Comparison of ENCODE assay signal across 8 cellular contexts in genomic region chr12:31959051-31959700, GRCh38. TPM values are rescaled to one million over a fixed set of nuclear protein-coding genes. Genes with fewer than 3 reads are reported as not detected.
DNase-seq lines count a peak whose midpoint lies in the region; ATAC-seq and TF ChIP-seq lines count a peak whose summit lies in the region.

Gene RESF1, plus strand, starts transcription at chr12:31959415. Its CDS starts 21,541 bp downstream, at chr12:31980956.

- peak within 1 kb of the TSS; percentile 56 to 94 for H3K9ac ChIP-seq in liver (ENCODE audit: low read depth in 1 of 2, low read length in 2 of 2)

- intact Hi-C loops in dorsolateral prefrontal cortex (cut with DNase I) = loop anchor here (2.0 to 5.0 kb wide), 8 partner anchors 148 to 718 kb away; partner anchors contain the start of genes AMN1 (in 1 of the 2), BICD1 (in 1 of the 2), DENND5B (in 1 of the 2) and DNM1L (in 1 of the 2)

- TF ChIP-seq RAD21 in liver (IDR thresholded peaks at IDR 0.05) = peak; percentile 54 to 67

- no peaks in the 10 kb centered on the region for H3K9me3 ChIP-seq in liver (ENCODE audit: control insufficient read depth in 4 of 4, low read length in 3 of 4)

- H3K27me3 ChIP-seq in dorsolateral prefrontal cortex = no peaks in the 10 kb centered on the region
- no peaks in the 10 kb centered on the region for H3K27me3 ChIP-seq in liver (ENCODE audit: control insufficient read depth in 4 of 4, insufficient read depth in 4 of 4, low read length in 3 of 4)

- H3K4me1 ChIP-seq in liver (ENCODE audit: control insufficient read depth in 4 of 4, insufficient read depth in 4 of 4, low read length in 3 of 4) = peaks cover 5 to 31% (median 17%) of the 10 kb centered on the region in 4 donors

- peak; percentile 90 for ATAC-seq in GM19397 (IDR thresholded peaks at IDR 0.05; ENCODE audit: unreplicated experiment)
- ATAC-seq in HG03565 (IDR thresholded peaks at IDR 0.05; ENCODE audit: unreplicated experiment) = peak; percentile 77

- H3K27ac ChIP-seq in dorsolateral prefrontal cortex (peak within 1 kb of the TSS; percentile 41 to 95 (median 88)), liver (ENCODE audit: low read depth in 1 of 2, low read length in 2 of 2) (peak within 1 kb of the TSS; percentile 79 to 86)

- H3K4me3 ChIP-seq in dorsolateral prefrontal cortex = peak within 1 kb of the TSS; percentile 50 to 88 (median 73)
- peak within 1 kb of the TSS; percentile 60 to 93 (median 82) for H3K4me3 ChIP-seq in liver (ENCODE audit: low read depth in 1 of 3, low read length in 3 of 3)

- H3K36me3 ChIP-seq in liver (ENCODE audit: control insufficient read depth in 4 of 4, insufficient read depth in 3 of 4, low read depth in 1 of 4, low read length in 3 of 4) = peaks cover 0 to 6% (median 3%) of the 10 kb centered on the region in 4 donors

- DNase-seq in CD1c-positive myeloid dendritic cell (ENCODE audit: extremely low spot score) (peak; percentile 88), NCI-H748 treated with DMSO at 0.1 percent for 48 hours (lab: John Stamatoyannopoulos, UW) (peak; percentile 95), dorsolateral prefrontal cortex (peak; percentile 71 to 90 (median 85))
- peak; percentile 83 to 88 for DNase-seq in activated CD4-positive, alpha-beta T cell treated with anti-CD3 and anti-CD28 coated beads, Interleukin-2, amount 50 U/mL, for 48 hours
- DNase-seq in stimulated activated CD4-positive, alpha-beta T cell treated with anti-CD3 and anti-CD28 coated beads, Interleukin-4, amount 100 ng/mL, for 1 hour = peak; percentile 84

- WGBS in liver = under 1% methylated on average over 68 of the region's 68 CpGs

- TF ChIP-seq CTCF in dorsolateral prefrontal cortex (IDR thresholded peaks at IDR 0.05 in 54 of 56, conservative IDR thresholded peaks at IDR 0.05 in 2 of 56; ENCODE audit: low read depth in 1 of 56, partially characterized antibody in 56 of 56) (peak in 18 of 56 donors; percentile 6 to 47 (median 22)), liver (IDR thresholded peaks at IDR 0.05; ENCODE audit: low read depth, low read length, missing input control) (no peak)

TF ChIP-seq in liver, 16 proteins besides CTCF, POLR2A, EP300 and RAD21:
- TF ChIP-seq ZBTB33 (IDR thresholded peaks at IDR 0.05) = peak; percentile 21
- TF ChIP-seq REST (IDR thresholded peaks at IDR 0.05) = peak; percentile 89
- no peak for TF ChIP-seq FOXA1 (IDR thresholded peaks at IDR 0.05)
- peak; percentile 28 for TF ChIP-seq NR2F2 (IDR thresholded peaks at IDR 0.05)
- peak; percentile 60 for TF ChIP-seq SP1 (IDR thresholded peaks at IDR 0.05)
- peak in 1 of 2 donors; percentile 48 for TF ChIP-seq HNF4A (conservative IDR thresholded peaks at IDR 0.05)
- TF ChIP-seq RXRA (IDR thresholded peaks at IDR 0.05) = peak; percentile 32 to 33
- no peak for TF ChIP-seq HNF4G (IDR thresholded peaks at IDR 0.05)
- TF ChIP-seq YY1 (IDR thresholded peaks at IDR 0.05) = peak; percentile 84
- peak; percentile 70 for TF ChIP-seq MAX (IDR thresholded peaks at IDR 0.05)
- peak; percentile 49 for TF ChIP-seq TAF1 (conservative IDR thresholded peaks at IDR 0.05)
- no peak for TF ChIP-seq GABPA (IDR thresholded peaks at IDR 0.05 in 1 of 2, conservative IDR thresholded peaks at IDR 0.05 in 1 of 2)
- peak in 1 of 2 donors; percentile 41 for TF ChIP-seq EGR1 (IDR thresholded peaks at IDR 0.05; ENCODE audit: low read depth in 2 of 2)
- peak in 1 of 2 donors; percentile 31 for TF ChIP-seq JUND (IDR thresholded peaks at IDR 0.05)
- peak; percentile 24 for TF ChIP-seq FOXA2 (IDR thresholded peaks at IDR 0.05)
- no peak for TF ChIP-seq ATF3 (IDR thresholded peaks at IDR 0.05)

RNA-seq across cellular contexts. Expression of gene RESF1, which starts in this region (rescaled TPM):
- total RNA-seq in dorsolateral prefrontal cortex (10 to 100 TPM; 21.6 to 58.1 (median 36.9) TPM), liver (10 to 100 TPM; 41.4 to 69.7 TPM)
- polyA plus RNA-seq in liver = 10 to 100 TPM; 19.5 to 33.0 TPM

Comparison
In these comparisons a context has a peak if more than half of its experiments do, and no peak if none do; other contexts are left out.
1. Peak in every context shown above with its lines: DNase-seq, ATAC-seq, H3K4me3 ChIP-seq and H3K27ac ChIP-seq.